ENCODE assay signal across 16 cellular contexts in genomic region chr19:8310342-8311055, GRCh38. TPM values are rescaled to one million over a fixed set of nuclear protein-coding genes. Genes with fewer than 3 reads are reported as not detected.
DNase-seq lines count a peak whose midpoint lies in the region; ATAC-seq, FAIRE-seq and TF ChIP-seq lines count a peak whose summit lies in the region.
"Had no signal": no experiment of that assay in that cellular context is flagged by ENCODE, and none has a peak within 500 bp of the region (broad histone marks: within the 10 kb centered on the region; RNA-seq: fewer than 3 reads in every experiment).

No MANE protein-coding gene starts in this region.

- no peak overlapping the region for H3K4me3 Mint-ChIP-seq in HFFc6

- H3K27ac ChIP-seq in adrenal gland (no peak overlapping the region), pancreas (no peak overlapping the region)
- H3K27ac ChIP-seq: ascending aorta, BLaER1, thoracic aorta had no signal

- no peak for ATAC-seq in pancreas
- no peak for ATAC-seq in HG02973 (IDR thresholded peaks at IDR 0.05; ENCODE audit: unreplicated experiment)
- ATAC-seq: esophagus mucosa had no signal

- H3K4me1 Mint-ChIP-seq in HFFc6 (ENCODE audit: low read depth): peaks cover 23% of the 10 kb centered on the region

- H3K9me3 Mint-ChIP-seq in HFFc6: no peaks in the 10 kb centered on the region
- H3K9me3 Mint-ChIP-seq: activated CD4-positive, alpha-beta T cell treated with anti-CD3 and anti-CD28 coated beads, Interleukin-2, amount 10 ng/mL, durations not matched to agents 7 days and 5 days; activated T-helper 1 cell treated with anti-CD3 and anti-CD28 coated beads, Interleukin-12 subunit alpha, Interleukin-12 subunit beta, Interleukin-2, Interleukin-4 antibody, amounts not matched to agents 30 ng/mL and 10 ng/mL and 1 ng/mL, durations not matched to agents 14 hours and 24 hours and 36 hours had no signal

- TF ChIP-seq CTCF in HFFc6 (IDR thresholded peaks at IDR 0.05) (no peak), adrenal gland (IDR thresholded peaks at IDR 0.05) (no peak), pancreas (IDR thresholded peaks at IDR 0.05) (no peak)

- H3K36me3 ChIP-seq in adrenal gland (replicated peaks in 1 of 2): peaks cover 0 to 40% of the 10 kb centered on the region in 2 donors
- peaks cover 0 to 16% (median 4%) of the 10 kb centered on the region in 3 donors for H3K36me3 ChIP-seq in pancreas

- no peaks in the 10 kb centered on the region for H3K9me3 ChIP-seq in adrenal gland (replicated peaks in 1 of 3)
- H3K9me3 ChIP-seq in pancreas: no peaks in the 10 kb centered on the region
- H3K9me3 ChIP-seq: ascending aorta, BLaER1, thoracic aorta had no signal

- FAIRE-seq in pancreas (lab: Jason Lieb, UNC): no peak

- H3K27me3 ChIP-seq in adrenal gland: no peaks in the 10 kb centered on the region
- H3K27me3 ChIP-seq in pancreas: no peaks in the 10 kb centered on the region
- H3K27me3 ChIP-seq: ascending aorta, BLaER1 had no signal

- no peak for TF ChIP-seq POLR2A in adrenal gland (IDR thresholded peaks at IDR 0.05)

- no peak overlapping the region for H3K27ac Mint-ChIP-seq in HFFc6
- H3K27ac Mint-ChIP-seq: activated CD4-positive, alpha-beta T cell treated with anti-CD3 and anti-CD28 coated beads, Interleukin-2, amount 10 ng/mL, durations not matched to agents 7 days and 5 days had no signal

- H3K27me3 Mint-ChIP-seq in HFFc6 (ENCODE audit: insufficient read depth): no peaks in the 10 kb centered on the region; the same call in 1 of the 2 replicates
- H3K27me3 Mint-ChIP-seq: activated CD4-positive, alpha-beta T cell treated with anti-CD3 and anti-CD28 coated beads, Interleukin-2, amount 10 ng/mL, durations not matched to agents 7 days and 5 days had no signal

- 91 to 97% (median 96%) methylated on average over 14 to 17 of the region's 17 CpGs for WGBS in adrenal gland, 4 donors
- 94 to 97% methylated on average over 17 of the region's 17 CpGs for WGBS in pancreas, 2 donors

- intact Hi-C loops in adrenal gland (cut with DNase I): no loop called here
- intact Hi-C loops in pancreas (cut with DNase I): no loop called here

- H3K4me3 ChIP-seq in adrenal gland (no peak overlapping the region), pancreas (no peak overlapping the region)
- H3K4me3 ChIP-seq: ascending aorta, BLaER1, thoracic aorta had no signal

- peak; percentile 0 for DNase-seq in HFFc6
- peak in 5 of 7 donors; percentile 5 to 48 (median 13) for DNase-seq in adrenal gland
- peak in 4 of 6 donors; percentile 8 to 23 (median 10) for DNase-seq in pancreas
- DNase-seq in DMS53 (lab: John Stamatoyannopoulos, UW): no peak
- DNase-seq: activated CD4-positive, alpha-beta T cell treated with anti-CD3 and anti-CD28 coated beads, Interleukin-2, amount 10 ng/mL, durations not matched to agents 7 days and 5 days; cortex of kidney; islet precursor cell; NCI-H1092 treated with DMSO at 0.1 percent for 48 hours; SHP77 treated with DMSO at 0.1 percent for 48 hours; stimulated activated CD4-positive, alpha-beta T cell treated with anti-CD3 and anti-CD28 coated beads, Interleukin-15, amount 100 ng/mL, for 24 hours had no signal

- peaks cover 30% of the 10 kb centered on the region; the same call in 1 of the 2 replicates for H3K36me3 Mint-ChIP-seq in HFFc6 (ENCODE audit: low read depth)

- H3K4me1 ChIP-seq in adrenal gland (replicated peaks in 1 of 2) (peaks cover 15 to 22% of the 10 kb centered on the region in 2 donors), pancreas (peaks cover 0 to 6% (median 0%) of the 10 kb centered on the region in 3 donors)

RNA-seq across cellular contexts. Expression of gene CD320, which starts 2.3 kb away (rescaled TPM):
- total RNA-seq in HFFc6 (2021; fragmentation: NEBNext Ultra II Directional; extraction: Animal tissue kit (Norgen Biotek cat#: 25700)): 10 to 100 TPM; 54.2 to 65.7 (median 57.6) TPM
- 100 to 1,000 TPM in 1 of 8 donors, 10 to 100 TPM in 7; 53.6 to 129 (median 68.2) TPM for total RNA-seq in adrenal gland
- polyA plus RNA-seq in adrenal gland: 10 to 100 TPM; 12.0 to 61.4 (median 34.1) TPM
- 10 to 100 TPM; 13.8 to 24.4 (median 18.2) TPM for total RNA-seq in pancreas
- 10 to 100 TPM; 22.2 to 58.4 TPM for polyA plus RNA-seq in pancreas

RNA-seq across cellular contexts. Expression of gene NDUFA7, which starts 10.7 kb away (rescaled TPM):
- total RNA-seq in HFFc6 (2021; fragmentation: NEBNext Ultra II Directional; extraction: Animal tissue kit (Norgen Biotek cat#: 25700)): 10 to 100 TPM; 54.0 to 75.9 (median 61.1) TPM
- 10 to 100 TPM in 7 of 8 donors, 1 to 10 TPM in 1; 5.3 to 84.5 (median 72.4) TPM for total RNA-seq in adrenal gland
- polyA plus RNA-seq in adrenal gland: 100 to 1,000 TPM; 140 to 502 (median 202) TPM
- total RNA-seq in pancreas: 10 to 100 TPM in 5 of 6 donors, 1 to 10 TPM in 1; 7.7 to 17.8 (median 11.2) TPM
- 10 to 100 TPM; 71.4 to 81.2 TPM for polyA plus RNA-seq in pancreas

RNA-seq across cellular contexts. Expression of gene RPS28, which starts 10.8 kb away (rescaled TPM):
- 1,000 to 10,000 TPM; 1,135 to 1,536 (median 1,376) TPM for total RNA-seq in HFFc6 (2021; fragmentation: NEBNext Ultra II Directional; extraction: Animal tissue kit (Norgen Biotek cat#: 25700))
- total RNA-seq in adrenal gland (1,000 to 10,000 TPM in 4 of 8 donors, 100 to 1,000 TPM in 4; 220 to 1,896 (median 903) TPM), pancreas (1,000 to 10,000 TPM in 4 of 6 donors, 100 to 1,000 TPM in 2; 892 to 1,524 (median 1,066) TPM)
- polyA plus RNA-seq in adrenal gland (1,000 to 10,000 TPM in 1 of 3 donors, 100 to 1,000 TPM in 2; 155 to 1,715 (median 649) TPM), pancreas (100 to 1,000 TPM; 706 to 850 TPM)

RNA-seq across cellular contexts. Expression of gene KANK3, which starts 32.6 kb away (rescaled TPM):
- under 1 TPM in 2 of 6 experiments, not detected in 4; 0.26 to 0.30 TPM for total RNA-seq in HFFc6 (2021; fragmentation: NEBNext Ultra II Directional; extraction: Animal tissue kit (Norgen Biotek cat#: 25700))
- 10 to 100 TPM in 7 of 8 donors, 1 to 10 TPM in 1; 9.8 to 27.7 (median 18.4) TPM for total RNA-seq in adrenal gland
- 10 to 100 TPM in 2 of 3 donors, under 1 TPM in 1; 0.38 to 27.8 (median 23.6) TPM for polyA plus RNA-seq in adrenal gland
- total RNA-seq in pancreas: 1 to 10 TPM; 1.7 to 2.3 (median 2.0) TPM
- polyA plus RNA-seq in pancreas: 10 to 100 TPM in 1 of 2 donors, 1 to 10 TPM in 1; 7.7 to 17.9 TPM

RNA-seq across cellular contexts. Expression of gene ANGPTL4, which starts 53.5 kb away (rescaled TPM):
- 1 to 10 TPM; 1.5 to 9.8 (median 2.0) TPM for total RNA-seq in HFFc6 (2021; fragmentation: NEBNext Ultra II Directional; extraction: Animal tissue kit (Norgen Biotek cat#: 25700))
- total RNA-seq in adrenal gland (100 to 1,000 TPM in 2 of 8 donors, 10 to 100 TPM in 5, 1 to 10 TPM in 1; 4.4 to 141 (median 27.1) TPM), pancreas (10 to 100 TPM in 4 of 6 donors, 1 to 10 TPM in 2; 2.8 to 82.8 (median 22.5) TPM)
- polyA plus RNA-seq in adrenal gland (10 to 100 TPM in 2 of 3 donors, 1 to 10 TPM in 1; 4.9 to 54.0 (median 46.8) TPM), pancreas (100 to 1,000 TPM in 1 of 2 donors, 10 to 100 TPM in 1; 95.0 to 169 TPM)
- total RNA-seq: activated CD4-positive, alpha-beta T cell treated with anti-CD3 and anti-CD28 coated beads, Interleukin-2, amount 10 ng/mL, durations not matched to agents 7 days and 5 days had no signal
